In the genomic region with DNA sequence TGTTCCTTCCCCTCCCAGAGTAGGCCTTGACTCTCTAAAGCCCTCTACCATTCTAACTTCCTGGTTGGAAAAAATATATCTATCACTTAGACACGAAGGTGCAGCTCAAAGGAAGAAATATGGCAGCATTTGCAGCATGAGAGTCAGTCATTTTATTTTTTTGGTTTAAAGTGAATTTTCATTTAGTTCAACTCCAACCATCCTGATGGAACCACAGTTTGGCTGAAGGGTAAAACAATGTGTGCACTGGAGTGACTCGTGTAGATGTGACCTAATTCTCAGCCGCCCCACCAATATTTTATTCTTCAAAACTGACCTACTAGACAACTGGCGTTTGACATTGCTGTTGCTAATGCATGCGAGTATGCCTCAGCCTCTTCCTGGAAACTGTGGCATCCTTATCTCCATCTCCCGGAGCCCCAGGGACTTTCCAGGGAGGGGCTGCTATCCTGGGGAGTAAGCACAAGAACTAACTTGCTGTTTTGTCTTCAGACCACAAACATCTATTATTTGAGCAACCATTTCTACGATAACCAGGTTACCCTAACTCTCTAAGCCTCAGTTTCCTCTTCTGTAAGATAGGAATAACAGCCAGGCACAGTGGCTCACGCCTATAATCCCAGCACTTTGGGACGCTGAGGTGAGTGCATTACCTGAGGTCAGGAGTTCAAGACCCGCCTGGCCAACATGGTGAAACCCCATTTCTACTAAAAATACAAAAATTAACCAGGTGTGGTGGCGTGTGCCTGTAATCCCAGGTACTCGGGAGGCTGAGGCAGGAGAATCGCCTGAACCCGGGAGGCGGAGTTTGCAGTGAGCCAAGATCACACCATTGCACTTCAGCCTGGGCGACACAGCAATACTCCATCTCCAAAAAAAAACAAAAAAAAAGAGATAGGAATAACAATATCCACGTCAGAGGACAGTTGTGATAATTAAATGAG, we compare ENCODE assay signal across 1 cellular context.
TF ChIP-seq lines count a peak whose summit lies in the region.

No MANE protein-coding gene starts in this region.

TF ChIP-seq in K562, 482 proteins besides CTCF, POLR2A, EP300 and RAD21 (continued from another document and continues in another):
- TF ChIP-seq, protein P1, sequence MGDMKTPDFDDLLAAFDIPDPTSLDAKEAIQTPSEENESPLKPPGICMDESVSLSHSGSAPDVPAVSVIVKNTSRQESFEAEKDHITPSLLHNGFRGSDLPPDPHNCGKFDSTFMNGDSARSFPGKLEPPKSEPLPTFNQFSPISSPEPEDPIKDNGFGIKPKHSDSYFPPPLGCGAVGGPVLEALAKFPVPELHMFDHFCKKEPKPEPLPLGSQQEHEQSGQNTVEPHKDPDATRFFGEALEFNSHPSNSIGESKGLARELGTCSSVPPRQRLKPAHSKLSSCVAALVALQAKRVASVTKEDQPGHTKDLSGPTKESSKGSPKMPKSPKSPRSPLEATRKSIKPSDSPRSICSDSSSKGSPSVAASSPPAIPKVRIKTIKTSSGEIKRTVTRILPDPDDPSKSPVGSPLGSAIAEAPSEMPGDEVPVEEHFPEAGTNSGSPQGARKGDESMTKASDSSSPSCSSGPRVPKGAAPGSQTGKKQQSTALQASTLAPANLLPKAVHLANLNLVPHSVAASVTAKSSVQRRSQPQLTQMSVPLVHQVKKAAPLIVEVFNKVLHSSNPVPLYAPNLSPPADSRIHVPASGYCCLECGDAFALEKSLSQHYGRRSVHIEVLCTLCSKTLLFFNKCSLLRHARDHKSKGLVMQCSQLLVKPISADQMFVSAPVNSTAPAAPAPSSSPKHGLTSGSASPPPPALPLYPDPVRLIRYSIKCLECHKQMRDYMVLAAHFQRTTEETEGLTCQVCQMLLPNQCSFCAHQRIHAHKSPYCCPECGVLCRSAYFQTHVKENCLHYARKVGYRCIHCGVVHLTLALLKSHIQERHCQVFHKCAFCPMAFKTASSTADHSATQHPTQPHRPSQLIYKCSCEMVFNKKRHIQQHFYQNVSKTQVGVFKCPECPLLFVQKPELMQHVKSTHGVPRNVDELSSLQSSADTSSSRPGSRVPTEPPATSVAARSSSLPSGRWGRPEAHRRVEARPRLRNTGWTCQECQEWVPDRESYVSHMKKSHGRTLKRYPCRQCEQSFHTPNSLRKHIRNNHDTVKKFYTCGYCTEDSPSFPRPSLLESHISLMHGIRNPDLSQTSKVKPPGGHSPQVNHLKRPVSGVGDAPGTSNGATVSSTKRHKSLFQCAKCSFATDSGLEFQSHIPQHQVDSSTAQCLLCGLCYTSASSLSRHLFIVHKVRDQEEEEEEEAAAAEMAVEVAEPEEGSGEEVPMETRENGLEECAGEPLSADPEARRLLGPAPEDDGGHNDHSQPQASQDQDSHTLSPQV (IDR thresholded peaks at IDR 0.05), result peak; percentile 97
- TF ChIP-seq MYNN (IDR thresholded peaks at IDR 0.05), result peak; percentile 72; the same call in 1 of the 2 replicates
- TF ChIP-seq MYNN (CRISPR knock-in tag; IDR thresholded peaks at IDR 0.05), result no peak
- 0 out of 2 replicates have a peak, but pooled peaks have one; percentile 35 for TF ChIP-seq ZNF311 (CRISPR knock-in tag; IDR thresholded peaks at IDR 0.05)
- TF ChIP-seq, protein P2, sequence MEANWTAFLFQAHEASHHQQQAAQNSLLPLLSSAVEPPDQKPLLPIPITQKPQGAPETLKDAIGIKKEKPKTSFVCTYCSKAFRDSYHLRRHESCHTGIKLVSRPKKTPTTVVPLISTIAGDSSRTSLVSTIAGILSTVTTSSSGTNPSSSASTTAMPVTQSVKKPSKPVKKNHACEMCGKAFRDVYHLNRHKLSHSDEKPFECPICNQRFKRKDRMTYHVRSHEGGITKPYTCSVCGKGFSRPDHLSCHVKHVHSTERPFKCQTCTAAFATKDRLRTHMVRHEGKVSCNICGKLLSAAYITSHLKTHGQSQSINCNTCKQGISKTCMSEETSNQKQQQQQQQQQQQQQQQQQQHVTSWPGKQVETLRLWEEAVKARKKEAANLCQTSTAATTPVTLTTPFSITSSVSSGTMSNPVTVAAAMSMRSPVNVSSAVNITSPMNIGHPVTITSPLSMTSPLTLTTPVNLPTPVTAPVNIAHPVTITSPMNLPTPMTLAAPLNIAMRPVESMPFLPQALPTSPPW (CRISPR knock-in tag; IDR thresholded peaks at IDR 0.05), result peak; percentile 82
- peak; percentile 48 to 97; a peak in 3 of 4 replicates for TF ChIP-seq RCOR1 (IDR thresholded peaks at IDR 0.05; ENCODE audit: borderline replicate concordance in 1 of 2, low read depth in 2 of 2, low read length in 2 of 2)
- TF ChIP-seq XRCC3 (IDR thresholded peaks at IDR 0.05), result no peak
- TF ChIP-seq ZFX (CRISPR knock-in tag; IDR thresholded peaks at IDR 0.05), result peak; percentile 25; the same call in 1 of the 2 replicates
- TF ChIP-seq ILK (tag; IDR thresholded peaks at IDR 0.05; ENCODE audit: borderline replicate concordance, low read depth), result peak; percentile 26; the same call in 1 of the 2 replicates
- TF ChIP-seq TCF3 (CRISPR knock-in tag; IDR thresholded peaks at IDR 0.05), result peak; percentile 45
- TF ChIP-seq, protein P3, sequence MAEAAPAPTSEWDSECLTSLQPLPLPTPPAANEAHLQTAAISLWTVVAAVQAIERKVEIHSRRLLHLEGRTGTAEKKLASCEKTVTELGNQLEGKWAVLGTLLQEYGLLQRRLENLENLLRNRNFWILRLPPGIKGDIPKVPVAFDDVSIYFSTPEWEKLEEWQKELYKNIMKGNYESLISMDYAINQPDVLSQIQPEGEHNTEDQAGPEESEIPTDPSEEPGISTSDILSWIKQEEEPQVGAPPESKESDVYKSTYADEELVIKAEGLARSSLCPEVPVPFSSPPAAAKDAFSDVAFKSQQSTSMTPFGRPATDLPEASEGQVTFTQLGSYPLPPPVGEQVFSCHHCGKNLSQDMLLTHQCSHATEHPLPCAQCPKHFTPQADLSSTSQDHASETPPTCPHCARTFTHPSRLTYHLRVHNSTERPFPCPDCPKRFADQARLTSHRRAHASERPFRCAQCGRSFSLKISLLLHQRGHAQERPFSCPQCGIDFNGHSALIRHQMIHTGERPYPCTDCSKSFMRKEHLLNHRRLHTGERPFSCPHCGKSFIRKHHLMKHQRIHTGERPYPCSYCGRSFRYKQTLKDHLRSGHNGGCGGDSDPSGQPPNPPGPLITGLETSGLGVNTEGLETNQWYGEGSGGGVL (CRISPR knock-in tag; IDR thresholded peaks at IDR 0.05), result 0 out of 2 replicates have a peak, but pooled peaks have one; percentile 28
- TF ChIP-seq ZNF197 (CRISPR knock-in tag; IDR thresholded peaks at IDR 0.05; ENCODE audit: low read depth), result 0 out of 2 replicates have a peak, but pooled peaks have one; percentile 28
- TF ChIP-seq, protein P4, sequence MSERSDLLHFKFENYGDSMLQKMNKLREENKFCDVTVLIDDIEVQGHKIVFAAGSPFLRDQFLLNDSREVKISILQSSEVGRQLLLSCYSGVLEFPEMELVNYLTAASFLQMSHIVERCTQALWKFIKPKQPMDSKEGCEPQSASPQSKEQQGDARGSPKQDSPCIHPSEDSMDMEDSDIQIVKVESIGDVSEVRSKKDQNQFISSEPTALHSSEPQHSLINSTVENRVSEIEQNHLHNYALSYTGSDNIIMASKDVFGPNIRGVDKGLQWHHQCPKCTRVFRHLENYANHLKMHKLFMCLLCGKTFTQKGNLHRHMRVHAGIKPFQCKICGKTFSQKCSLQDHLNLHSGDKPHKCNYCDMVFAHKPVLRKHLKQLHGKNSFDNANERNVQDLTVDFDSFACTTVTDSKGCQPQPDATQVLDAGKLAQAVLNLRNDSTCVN (CRISPR knock-in tag; IDR thresholded peaks at IDR 0.05), result no peak
- peak; percentile 81 for TF ChIP-seq GATA2 (CRISPR knock-in tag; IDR thresholded peaks at IDR 0.05)
- TF ChIP-seq, protein P5, sequence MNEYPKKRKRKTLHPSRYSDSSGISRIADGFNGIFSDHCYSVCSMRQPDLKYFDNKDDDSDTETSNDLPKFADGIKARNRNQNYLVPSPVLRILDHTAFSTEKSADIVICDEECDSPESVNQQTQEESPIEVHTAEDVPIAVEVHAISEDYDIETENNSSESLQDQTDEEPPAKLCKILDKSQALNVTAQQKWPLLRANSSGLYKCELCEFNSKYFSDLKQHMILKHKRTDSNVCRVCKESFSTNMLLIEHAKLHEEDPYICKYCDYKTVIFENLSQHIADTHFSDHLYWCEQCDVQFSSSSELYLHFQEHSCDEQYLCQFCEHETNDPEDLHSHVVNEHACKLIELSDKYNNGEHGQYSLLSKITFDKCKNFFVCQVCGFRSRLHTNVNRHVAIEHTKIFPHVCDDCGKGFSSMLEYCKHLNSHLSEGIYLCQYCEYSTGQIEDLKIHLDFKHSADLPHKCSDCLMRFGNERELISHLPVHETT (CRISPR knock-in tag; conservative IDR thresholded peaks at IDR 0.05 in 1 of 2, IDR thresholded peaks at IDR 0.05 in 1 of 2), result peak in 1 of 2 experiments; percentile 86; a peak in 2 of 4 replicates
- peak; percentile 27; the same call in 1 of the 2 replicates for TF ChIP-seq TEAD4 (IDR thresholded peaks at IDR 0.05; ENCODE audit: low read length)
- TF ChIP-seq TEAD4 (CRISPR knock-in tag; IDR thresholded peaks at IDR 0.05; ENCODE audit: borderline replicate concordance), result no peak
- TF ChIP-seq, protein P6, sequence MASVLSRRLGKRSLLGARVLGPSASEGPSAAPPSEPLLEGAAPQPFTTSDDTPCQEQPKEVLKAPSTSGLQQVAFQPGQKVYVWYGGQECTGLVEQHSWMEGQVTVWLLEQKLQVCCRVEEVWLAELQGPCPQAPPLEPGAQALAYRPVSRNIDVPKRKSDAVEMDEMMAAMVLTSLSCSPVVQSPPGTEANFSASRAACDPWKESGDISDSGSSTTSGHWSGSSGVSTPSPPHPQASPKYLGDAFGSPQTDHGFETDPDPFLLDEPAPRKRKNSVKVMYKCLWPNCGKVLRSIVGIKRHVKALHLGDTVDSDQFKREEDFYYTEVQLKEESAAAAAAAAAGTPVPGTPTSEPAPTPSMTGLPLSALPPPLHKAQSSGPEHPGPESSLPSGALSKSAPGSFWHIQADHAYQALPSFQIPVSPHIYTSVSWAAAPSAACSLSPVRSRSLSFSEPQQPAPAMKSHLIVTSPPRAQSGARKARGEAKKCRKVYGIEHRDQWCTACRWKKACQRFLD (CRISPR knock-in tag; IDR thresholded peaks at IDR 0.05), result peak; percentile 57; the same call in 1 of the 2 replicates
- TF ChIP-seq ARHGAP35 (IDR thresholded peaks at IDR 0.05; ENCODE audit: partially characterized antibody), result no peak
- TF ChIP-seq MEF2A (IDR thresholded peaks at IDR 0.05; ENCODE audit: control insufficient read depth, low read depth, low read length), result no peak
- TF ChIP-seq STAT5A (IDR thresholded peaks at IDR 0.05; ENCODE audit: borderline replicate concordance, low read length), result peak; percentile 71; the same call in 1 of the 2 replicates
- no peak for TF ChIP-seq SNRNP70 (optimal IDR thresholded peaks at IDR 0.05; ENCODE audit: low read depth, low read length)
- peak; percentile 60 for TF ChIP-seq EP400 (IDR thresholded peaks at IDR 0.05)
- no peak for TF ChIP-seq POLR3G (IDR thresholded peaks at IDR 0.05; ENCODE audit: extremely low read depth, insufficient read length, insufficient replicate concordance)
- peak; percentile 47; the same call in 1 of the 2 replicates for TF ChIP-seq ZKSCAN8 (CRISPR knock-in tag; IDR thresholded peaks at IDR 0.05)
- TF ChIP-seq NCOA1 (IDR thresholded peaks at IDR 0.05; ENCODE audit: low read depth), result 0 out of 2 replicates have a peak, but pooled peaks have one; percentile 35
- TF ChIP-seq NR2C1 (IDR thresholded peaks at IDR 0.05), result no peak
- TF ChIP-seq NR2C1 (tag; IDR thresholded peaks at IDR 0.05), result peak; percentile 48; the same call in 1 of the 2 replicates
- 0 out of 2 replicates have a peak, but pooled peaks have one; percentile 51 for TF ChIP-seq ZNF589 (CRISPR knock-in tag; IDR thresholded peaks at IDR 0.05; ENCODE audit: low read depth)
- no peak for TF ChIP-seq XRCC4 (IDR thresholded peaks at IDR 0.05; ENCODE audit: extremely low read depth, insufficient read depth, insufficient read length)
- no peak for TF ChIP-seq CHD4 (IDR thresholded peaks at IDR 0.05; ENCODE audit: insufficient read depth, insufficient replicate concordance, low read depth, low read length, poor library complexity, severe bottlenecking)
- TF ChIP-seq SMARCA5 (IDR thresholded peaks at IDR 0.05), result 0 out of 2 replicates have a peak, but pooled peaks have one; percentile 26
- TF ChIP-seq, protein P7, sequence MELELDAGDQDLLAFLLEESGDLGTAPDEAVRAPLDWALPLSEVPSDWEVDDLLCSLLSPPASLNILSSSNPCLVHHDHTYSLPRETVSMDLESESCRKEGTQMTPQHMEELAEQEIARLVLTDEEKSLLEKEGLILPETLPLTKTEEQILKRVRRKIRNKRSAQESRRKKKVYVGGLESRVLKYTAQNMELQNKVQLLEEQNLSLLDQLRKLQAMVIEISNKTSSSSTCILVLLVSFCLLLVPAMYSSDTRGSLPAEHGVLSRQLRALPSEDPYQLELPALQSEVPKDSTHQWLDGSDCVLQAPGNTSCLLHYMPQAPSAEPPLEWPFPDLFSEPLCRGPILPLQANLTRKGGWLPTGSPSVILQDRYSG (tag; conservative IDR thresholded peaks at IDR 0.05; ENCODE audit: low read depth), result peak; percentile 63; the same call in 1 of the 2 replicates
- no peak for TF ChIP-seq ZFP36 (IDR thresholded peaks at IDR 0.05; ENCODE audit: low read depth, low read length, partially characterized antibody)
- TF ChIP-seq, protein P8, sequence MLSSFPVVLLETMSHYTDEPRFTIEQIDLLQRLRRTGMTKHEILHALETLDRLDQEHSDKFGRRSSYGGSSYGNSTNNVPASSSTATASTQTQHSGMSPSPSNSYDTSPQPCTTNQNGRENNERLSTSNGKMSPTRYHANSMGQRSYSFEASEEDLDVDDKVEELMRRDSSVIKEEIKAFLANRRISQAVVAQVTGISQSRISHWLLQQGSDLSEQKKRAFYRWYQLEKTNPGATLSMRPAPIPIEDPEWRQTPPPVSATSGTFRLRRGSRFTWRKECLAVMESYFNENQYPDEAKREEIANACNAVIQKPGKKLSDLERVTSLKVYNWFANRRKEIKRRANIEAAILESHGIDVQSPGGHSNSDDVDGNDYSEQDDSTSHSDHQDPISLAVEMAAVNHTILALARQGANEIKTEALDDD (IDR thresholded peaks at IDR 0.05), result peak; percentile 90
- no peak for TF ChIP-seq KLF10 (CRISPR knock-in tag; IDR thresholded peaks at IDR 0.05)
- TF ChIP-seq NRF1 (conservative IDR thresholded peaks at IDR 0.05 in 1 of 2, IDR thresholded peaks at IDR 0.05 in 1 of 2), result 0 out of 4 replicates have a peak, but pooled peaks of 1 of the 2 experiments have one; percentile 35
- TF ChIP-seq HSF4 (CRISPR knock-in tag; IDR thresholded peaks at IDR 0.05; ENCODE audit: borderline replicate concordance), result 0 out of 2 replicates have a peak, but pooled peaks have one; percentile 62
- peak; percentile 53 for TF ChIP-seq CBFA2T3 (IDR thresholded peaks at IDR 0.05)
- peak; percentile 15; the same call in 1 of the 2 replicates for TF ChIP-seq MEF2D (tag; conservative IDR thresholded peaks at IDR 0.05; ENCODE audit: low read depth)
- TF ChIP-seq, protein P9, sequence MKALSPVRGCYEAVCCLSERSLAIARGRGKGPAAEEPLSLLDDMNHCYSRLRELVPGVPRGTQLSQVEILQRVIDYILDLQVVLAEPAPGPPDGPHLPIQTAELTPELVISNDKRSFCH (CRISPR knock-in tag; IDR thresholded peaks at IDR 0.05), result no peak
- TF ChIP-seq, protein P9 (tag; IDR thresholded peaks at IDR 0.05), result peak; percentile 50; the same call in 1 of the 2 replicates
- TF ChIP-seq TOE1 (IDR thresholded peaks at IDR 0.05; ENCODE audit: borderline replicate concordance), result no peak; the same call in 1 of the 2 replicates
- no peak for TF ChIP-seq TOE1 (CRISPR knock-in tag; IDR thresholded peaks at IDR 0.05; ENCODE audit: borderline replicate concordance, low read depth)
